In genomic region chr2:26330114-26330581, GRCh38 we compare ENCODE assay signal across 8 cellular contexts. TPM values are rescaled to one million over a fixed set of nuclear protein-coding genes. Genes with fewer than 3 reads are reported as not detected.
DNase-seq lines count a peak whose midpoint lies in the region; ATAC-seq, FAIRE-seq and TF ChIP-seq lines count a peak whose summit lies in the region.

No MANE protein-coding gene starts in this region.

- 11% methylated on average over 8 of the region's 8 CpGs for WGBS in A549 (ENCODE audit: missing lambda C conversion rate)

- no peak for TF ChIP-seq EP300 in A549 (IDR thresholded peaks at IDR 0.05)

- intact Hi-C loops in dorsolateral prefrontal cortex (cut with DNase I) = no loop called here

- no peak overlapping the region for H3K4me3 Mint-ChIP-seq in activated CD4-positive, alpha-beta memory T cell treated with anti-CD3 and anti-CD28 coated beads, Interleukin-2, amount 10 ng/mL, durations not matched to agents 7 days and 5 days

- DNase-seq in A549 (ENCODE audit: low read depth in 1 of 2, low spot score in 1 of 2) (peak; percentile 84 to 89), HT1080 (ENCODE audit: low read depth) (peak; percentile 83), dorsolateral prefrontal cortex (peak; percentile 84 to 95 (median 88)), medulla oblongata (ENCODE audit: extremely low spot score) (peak; percentile 91)
- DNase-seq in NK-92 treated with Interleukin-12 subunit alpha and Interleukin-12 subunit beta, amount 100 ng/mL, for 24 hours (lab: John Stamatoyannopoulos, UW) = peak; percentile 66
- peak; percentile 88 for DNase-seq in activated CD4-positive, alpha-beta memory T cell treated with anti-CD3 and anti-CD28 coated beads, Interleukin-2, amount 10 ng/mL, durations not matched to agents 7 days and 5 days
- DNase-seq in stimulated activated CD8-positive, alpha-beta memory T cell treated with anti-CD3 and anti-CD28 coated beads, Interleukin-15, amount 100 ng/mL, for 24 hours (ENCODE audit: low read depth) = peak; percentile 63

- FAIRE-seq in A549 (lab: Jason Lieb, UNC) = peak; percentile 13

- H3K27me3 ChIP-seq in dorsolateral prefrontal cortex = no peaks in the 10 kb centered on the region

- ATAC-seq in A549 = peak; percentile 98 to 99
- ATAC-seq in GM18517 (IDR thresholded peaks at IDR 0.05; ENCODE audit: unreplicated experiment) = peak; percentile 61

- no peak overlapping the region for H3K27ac Mint-ChIP-seq in activated CD4-positive, alpha-beta memory T cell treated with anti-CD3 and anti-CD28 coated beads, Interleukin-2, amount 10 ng/mL, durations not matched to agents 7 days and 5 days

- peak overlapping the region; percentile 15; the same call in 1 of the 3 replicates for H3K4me2 ChIP-seq in A549

- no peak for TF ChIP-seq POLR2A in A549 (IDR thresholded peaks at IDR 0.05; ENCODE audit: low read length)

- peaks cover 41% of the 10 kb centered on the region for H3K4me1 Mint-ChIP-seq in activated CD4-positive, alpha-beta memory T cell treated with anti-CD3 and anti-CD28 coated beads, Interleukin-2, amount 10 ng/mL, durations not matched to agents 7 days and 5 days

- CTCF ChIA-PET in A549 (lab: Yijun Ruan, JAX) = interaction anchor here (0.6 to 13.9 kb wide), 31 partner anchors 8 to 479 kb away, joined by 3 to 156 read pairs (median 5); partner anchors contain the start of genes ADGRF3, HADHB and SELENOI
- CTCF ChIA-PET in activated CD4-positive, alpha-beta memory T cell treated with anti-CD3 and anti-CD28 coated beads, Interleukin-2, amount 10 ng/mL, durations not matched to agents 7 days and 5 days (lab: Charles Lee) = interaction anchor here (0.5 to 3.5 kb wide), 17 partner anchors 9 to 758 kb away, joined by 3 to 15 read pairs (median 3); partner anchors contain the start of genes ADGRF3, HADHB and SELENOI

- H3K27ac ChIP-seq in A549 (no peak overlapping the region), dorsolateral prefrontal cortex (no peak overlapping the region)

- POLR2A ChIA-PET in A549 (lab: Yijun Ruan, JAX) = interaction anchor here (1.1 kb wide), 1 partner anchor 16 kb away, joined by 3 read pairs; the partner anchor contains the start of gene SELENOI
- POLR2A ChIA-PET in activated CD4-positive, alpha-beta memory T cell treated with anti-CD3 and anti-CD28 coated beads, Interleukin-2, amount 10 ng/mL, durations not matched to agents 7 days and 5 days (lab: Charles Lee) = interaction anchor here (1.1 to 1.4 kb wide), 2 partner anchors 87 to 297 kb away, joined by 3 to 4 read pairs; no protein-coding TSS in a partner anchor

- peaks cover 8% of the 10 kb centered on the region for H3K4me1 ChIP-seq in A549

- no peaks in the 10 kb centered on the region for H3K9me3 ChIP-seq in A549

- TF ChIP-seq RAD21 in A549 (conservative IDR thresholded peaks at IDR 0.05 in 1 of 2, IDR thresholded peaks at IDR 0.05 in 1 of 2) = peak; percentile 82 to 84

- TF ChIP-seq CTCF in A549 (IDR thresholded peaks at IDR 0.05) (peak; percentile 94), dorsolateral prefrontal cortex (IDR thresholded peaks at IDR 0.05 in 54 of 56, conservative IDR thresholded peaks at IDR 0.05 in 2 of 56; ENCODE audit: low read depth in 1 of 56, partially characterized antibody in 56 of 56) (peak; percentile 66 to 93 (median 86))

- H3K4me3 ChIP-seq in A549 (no peak overlapping the region), dorsolateral prefrontal cortex (peak overlapping the region in 2 of 59 donors; percentile 22 to 23)

- no peaks in the 10 kb centered on the region for H3K9me3 Mint-ChIP-seq in activated CD4-positive, alpha-beta memory T cell treated with anti-CD3 and anti-CD28 coated beads, Interleukin-2, amount 10 ng/mL, durations not matched to agents 7 days and 5 days

- H3K36me3 Mint-ChIP-seq in activated CD4-positive, alpha-beta memory T cell treated with anti-CD3 and anti-CD28 coated beads, Interleukin-2, amount 10 ng/mL, durations not matched to agents 7 days and 5 days (ENCODE audit: low read depth) = no peaks in the 10 kb centered on the region

- no peaks in the 10 kb centered on the region for H3K27me3 Mint-ChIP-seq in activated CD4-positive, alpha-beta memory T cell treated with anti-CD3 and anti-CD28 coated beads, Interleukin-2, amount 10 ng/mL, durations not matched to agents 7 days and 5 days

TF ChIP-seq in A549, 52 proteins besides CTCF, POLR2A, EP300 and RAD21 (continues in another document):
- no peak for TF ChIP-seq RARB (CRISPR knock-in tag; IDR thresholded peaks at IDR 0.05)
- TF ChIP-seq SMC3 (IDR thresholded peaks at IDR 0.05) = peak; percentile 90
- TF ChIP-seq MAZ (IDR thresholded peaks at IDR 0.05; ENCODE audit: borderline replicate concordance, low read depth, low read length) = no peak
- TF ChIP-seq RCOR1 (IDR thresholded peaks at IDR 0.05; ENCODE audit: low read depth, low read length) = no peak
- TF ChIP-seq NFE2L2 (conservative IDR thresholded peaks at IDR 0.05; ENCODE audit: low read length) = no peak
- TF ChIP-seq KDM5A (IDR thresholded peaks at IDR 0.05) = no peak
- TF ChIP-seq CBX2 (IDR thresholded peaks at IDR 0.05; ENCODE audit: borderline replicate concordance, low read depth) = no peak
- TF ChIP-seq BCL3 (IDR thresholded peaks at IDR 0.05) = no peak
- no peak for TF ChIP-seq POLR2AphosphoS2 (conservative IDR thresholded peaks at IDR 0.05; ENCODE audit: low read length)
- TF ChIP-seq HOXB13 (CRISPR knock-in tag; IDR thresholded peaks at IDR 0.05; ENCODE audit: low read depth) = no peak
- TF ChIP-seq KDM1A (IDR thresholded peaks at IDR 0.05; ENCODE audit: low read depth) = no peak
- no peak for TF ChIP-seq REST (IDR thresholded peaks at IDR 0.05)
- TF ChIP-seq CEBPB (IDR thresholded peaks at IDR 0.05) = peak in 1 of 2 experiments; percentile 51; a peak in 1 of 4 replicates
- TF ChIP-seq ESRRA (IDR thresholded peaks at IDR 0.05; ENCODE audit: borderline replicate concordance, low read length) = no peak
- no peak for TF ChIP-seq HDAC2 (IDR thresholded peaks at IDR 0.05)

RNA-seq across cellular contexts. Expression of gene SELENOI, which starts 15.8 kb away (rescaled TPM):
- polyA plus RNA-seq in A549 (2011; rRNA removed) (30.5 and 38.7 TPM in 2 replicates), A549 (2017; fragmentation: RNase III; extraction: RNeasy Plus Mini Kit Qiagen cat#74134 plus additional on column Dnase treatment) (16.4 to 18.2 TPM (median 17.9 TPM) in 3 replicates)
- polyA plus RNA-seq in A549 (2012; cell fraction: cytosol; rRNA removed) = 6.1 and 6.9 TPM in 2 replicates
- polyA plus RNA-seq in A549 (2012; cell fraction: nucleus; rRNA removed) = 11.9 and 14.7 TPM in 2 replicates
- polyA minus RNA-seq in A549 (2011; rRNA and poly(A)+ RNA removed) = 120 and 161 TPM in 2 replicates
- 15.5 and 19.0 TPM in 2 replicates for total RNA-seq in HT1080 (2014; rRNA removed; shearing (Covaris generic))
- 9.8 and 14.1 TPM in 2 replicates for polyA plus RNA-seq in HT1080 (2015; cell fraction: cytosol; rRNA removed)
- 18.9 and 24.9 TPM in 2 replicates for polyA plus RNA-seq in HT1080 (2015; cell fraction: nucleus; rRNA removed)
- 10 to 100 TPM; 22.9 to 31.4 TPM for total RNA-seq in activated CD4-positive, alpha-beta memory T cell treated with anti-CD3 and anti-CD28 coated beads, Interleukin-2, amount 10 ng/mL, durations not matched to agents 7 days and 5 days
- total RNA-seq in dorsolateral prefrontal cortex = 10 to 100 TPM; 25.9 to 83.9 (median 61.6) TPM

RNA-seq across cellular contexts. Expression of gene ADGRF3, which starts 16.4 kb away (rescaled TPM):
- polyA plus RNA-seq in A549 (2011; rRNA removed) (0.21 and 0.22 TPM in 2 replicates), A549 (2017; fragmentation: RNase III; extraction: RNeasy Plus Mini Kit Qiagen cat#74134 plus additional on column Dnase treatment) (0.12 to 0.80 TPM (median 0.38 TPM) in 3 replicates)
- polyA plus RNA-seq in A549 (2012; cell fraction: cytosol; rRNA removed) = 0.05 TPM in 2 replicates
- polyA plus RNA-seq in A549 (2012; cell fraction: nucleus; rRNA removed) = 0.36 and 0.50 TPM in 2 replicates
- 0.15 and 0.29 TPM in 2 replicates for polyA minus RNA-seq in A549 (2011; rRNA and poly(A)+ RNA removed)
- not detected in 2 replicates for total RNA-seq in HT1080 (2014; rRNA removed; shearing (Covaris generic))
- 0.02 and 0.07 TPM in 2 replicates for polyA plus RNA-seq in HT1080 (2015; cell fraction: cytosol; rRNA removed)
- polyA plus RNA-seq in HT1080 (2015; cell fraction: nucleus; rRNA removed) = 0.12 TPM in 1 of 2 replicates, not detected in the other
- 1 to 10 TPM; 2.3 to 2.5 TPM for total RNA-seq in activated CD4-positive, alpha-beta memory T cell treated with anti-CD3 and anti-CD28 coated beads, Interleukin-2, amount 10 ng/mL, durations not matched to agents 7 days and 5 days
- 1 to 10 TPM in 64 of 120 experiments, under 1 TPM in 56; 0.23 to 4.6 (median 1.0) TPM for total RNA-seq in dorsolateral prefrontal cortex
